Comparison of ENCODE assay signal across 16 cellular contexts in the genomic region with DNA sequence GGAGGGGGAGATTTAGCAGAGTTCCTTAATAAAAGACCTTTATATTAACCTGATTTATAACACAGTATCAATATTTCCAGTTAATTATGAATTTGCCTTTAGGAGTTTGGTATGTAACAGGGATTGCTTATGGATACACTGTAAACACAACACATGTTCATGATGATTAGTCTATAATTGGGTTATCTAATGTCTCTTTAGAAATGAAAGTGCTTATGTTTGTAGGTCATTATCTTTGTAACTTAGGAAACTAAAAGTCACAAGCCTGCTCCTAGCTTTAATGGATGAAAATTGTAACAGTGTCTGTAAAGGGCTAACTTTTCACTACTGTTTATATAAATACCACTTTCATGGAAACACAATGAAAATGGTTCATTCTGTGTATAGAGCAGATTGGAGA.
"Had no signal": no experiment of that assay in that cellular context is flagged by ENCODE, and none has a peak within 500 bp of the region (broad histone marks: within the 10 kb centered on the region; RNA-seq: fewer than 3 reads in every experiment).

No MANE protein-coding gene starts in this region.

- H3K9me3 ChIP-seq: colonic mucosa, psoas muscle, spleen, transverse colon had no signal

- H3K27me3 ChIP-seq: colonic mucosa, transverse colon had no signal

- H3K4me1 ChIP-seq: colonic mucosa, psoas muscle, spleen had no signal

- H3K4me3 ChIP-seq: colonic mucosa, psoas muscle, spleen, transverse colon had no signal

- DNase-seq: colonic mucosa; effector CD4-positive, alpha-beta T cell; left colon; mammary epithelial cell; naive thymus-derived CD4-positive, alpha-beta T cell; nephron progenitor cell; psoas muscle; retina; spleen; stimulated activated CD4-positive, alpha-beta T cell treated with anti-CD3 and anti-CD28 coated beads, Interleukin-15, amount 100 ng/mL, for 24 hours; stimulated activated CD4-positive, alpha-beta T cell treated with anti-CD3 and anti-CD28 coated beads, Interleukin-1b, Interleukin-23, amount 100 ng/mL, for 48 hours; stimulated activated CD4-positive, alpha-beta T cell treated with anti-CD3 and anti-CD28 coated beads, Interleukin-4, amount 100 ng/mL, for 24 hours; transverse colon had no signal

- H3K27ac ChIP-seq: colonic mucosa, psoas muscle, spleen had no signal

- H3K36me3 ChIP-seq: colonic mucosa, spleen, transverse colon had no signal

- ATAC-seq: esophagus mucosa; left colon; naive thymus-derived CD4-positive, alpha-beta T cell; sciatic nerve; stimulated activated memory B cell treated with anti-CD40 and anti-IgM and Interleukin-4, amounts not matched to agents 10 μg/mL and 1 μg/mL and 100 μg/mL, for 72 hours had no signal
